In the genomic region with DNA sequence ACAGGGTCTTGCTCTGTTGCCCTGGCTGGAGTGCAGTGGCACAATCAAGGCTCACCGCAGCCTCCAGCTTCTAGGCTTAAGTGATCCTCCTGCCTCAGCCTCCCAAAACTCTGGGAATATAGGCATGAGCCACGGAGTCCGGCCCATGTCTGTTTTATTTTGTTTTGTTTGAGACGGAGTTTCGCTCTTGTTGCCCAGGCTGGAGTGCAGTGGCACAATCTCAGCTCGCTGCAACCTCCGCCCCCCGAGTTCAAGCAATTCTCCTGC, we compare ENCODE assay signal across 7 cellular contexts. TPM values are rescaled to one million over a fixed set of nuclear protein-coding genes. Genes with fewer than 3 reads are reported as not detected.
A peak's percentile ranks its signal among the peaks of the same experiment; 100 is the strongest.
DNase-seq lines count a peak whose midpoint lies in the region; ATAC-seq and TF ChIP-seq lines count a peak whose summit lies in the region.
"Not testable (repeated sequence)": the region's sequence is repeated elsewhere in the genome, so short reads cannot be mapped to it uniquely, and the experiment has no call there.

No MANE protein-coding gene starts in this region.

- ATAC-seq in GM23338; naive B cell (ENCODE audit: low read depth in 2 of 2): not testable (repeated sequence)

- peaks cover 11% of the 10 kb centered on the region; the same call in 1 of the 2 replicates for H3K79me2 ChIP-seq in GM23338 (replicated peaks; ENCODE audit: insufficient read depth)
- peaks cover 20% of the 10 kb centered on the region for H3K79me2 ChIP-seq in hepatocyte
- peaks cover 11% of the 10 kb centered on the region for H3K79me2 ChIP-seq in smooth muscle cell (ENCODE audit: low read depth)

- H3K4me3 ChIP-seq in GM23338 (peak overlapping the region; percentile 88), hepatocyte (peak overlapping the region; percentile 56), smooth muscle cell (peak overlapping the region; percentile 76)

- not testable (repeated sequence) for H3K36me3 ChIP-seq in GM23338 (ENCODE audit: insufficient read depth); hepatocyte (replicated peaks; ENCODE audit: insufficient read depth, low read depth); smooth muscle cell (ENCODE audit: low read depth)

- H3K27me3 Mint-ChIP-seq in GM23338 (ENCODE audit: insufficient read depth, low read depth, poor library complexity), result peaks cover 15% of the 10 kb centered on the region
- not testable (repeated sequence) for H3K27me3 Mint-ChIP-seq in activated naive CD4-positive, alpha-beta T cell treated with anti-CD3 and anti-CD28 coated beads for 36 hours (ENCODE audit: low read depth); dendritic cell treated with granulocyte-macrophage colony-stimulating factor and Interleukin-4, amounts not matched to agents 40 ng/mL and 50 ng/mL, for 4 days; naive B cell

- H3K27ac Mint-ChIP-seq in GM23338, result not testable (repeated sequence)
- peak overlapping the region; percentile 95 for H3K27ac Mint-ChIP-seq in activated naive CD4-positive, alpha-beta T cell treated with anti-CD3 and anti-CD28 coated beads for 36 hours
- H3K27ac Mint-ChIP-seq in dendritic cell treated with granulocyte-macrophage colony-stimulating factor and Interleukin-4, amounts not matched to agents 40 ng/mL and 50 ng/mL, for 4 days, result peak overlapping the region; percentile 97
- H3K27ac Mint-ChIP-seq in naive B cell, result peak overlapping the region in 5 of 6 donors; percentile 59 to 94 (median 89)

- peaks cover 20% of the 10 kb centered on the region; the same call in 1 of the 2 replicates for H3F3A ChIP-seq in GM23338 (replicated peaks; ENCODE audit: low read depth)
- not testable (repeated sequence) for H3F3A ChIP-seq in smooth muscle cell (ENCODE audit: low read depth)

- TF ChIP-seq CTCF in GM23338 (conservative IDR thresholded peaks at IDR 0.05; ENCODE audit: low read depth in 2 of 2); RWPE1 (conservative IDR thresholded peaks at IDR 0.05; ENCODE audit: low read depth); hepatocyte (IDR thresholded peaks at IDR 0.05; ENCODE audit: poor library complexity); smooth muscle cell (IDR thresholded peaks at IDR 0.05; ENCODE audit: borderline replicate concordance, insufficient read depth, poor library complexity, severe bottlenecking): not testable (repeated sequence)

- H3K9me3 ChIP-seq in hepatocyte (ENCODE audit: low read depth); smooth muscle cell (replicated peaks; ENCODE audit: low read depth): not testable (repeated sequence)

- CTCF ChIA-PET in RWPE1 (lab: Yijun Ruan, JAX), result interaction anchor here (0.6 to 2.6 kb wide), 25 partner anchors 11 to 300 kb away, joined by 3 to 14 read pairs (median 3); partner anchors contain the start of genes ATG2A, BATF2, CAPN1 and EHD1
- CTCF ChIA-PET in activated naive CD4-positive, alpha-beta T cell treated with anti-CD3 and anti-CD28 coated beads for 36 hours (lab: Charles Lee), result interaction anchor here (0.6 to 3.8 kb wide), 14 partner anchors 12 to 247 kb away, joined by 3 to 22 read pairs (median 5); partner anchors contain the start of genes POLA2, SAC3D1, SNX15 and TM7SF2

- H3K9ac ChIP-seq in smooth muscle cell (ENCODE audit: low read depth), result peak overlapping the region; percentile 84

- H4K20me1 ChIP-seq in GM23338 (replicated peaks; ENCODE audit: insufficient read depth); hepatocyte (ENCODE audit: insufficient read depth, poor library complexity, severe bottlenecking); smooth muscle cell (ENCODE audit: low read depth): not testable (repeated sequence)

- peak overlapping the region; percentile 99 for H3K4me2 ChIP-seq in GM23338
- peak overlapping the region; percentile 91 for H3K4me2 ChIP-seq in hepatocyte
- H3K4me2 ChIP-seq in smooth muscle cell, result peak overlapping the region; percentile 91

- H2AFZ ChIP-seq in GM23338 (peak overlapping the region; percentile 93), hepatocyte (peak overlapping the region; percentile 91), smooth muscle cell (ENCODE audit: low read depth) (peak overlapping the region; percentile 98)

- peak overlapping the region; percentile 86 for H3K4me3 Mint-ChIP-seq in GM23338
- H3K4me3 Mint-ChIP-seq in activated naive CD4-positive, alpha-beta T cell treated with anti-CD3 and anti-CD28 coated beads for 36 hours, result peak overlapping the region; percentile 90
- H3K4me3 Mint-ChIP-seq in dendritic cell treated with granulocyte-macrophage colony-stimulating factor and Interleukin-4, amounts not matched to agents 40 ng/mL and 50 ng/mL, for 4 days, result peak overlapping the region; percentile 89
- H3K4me3 Mint-ChIP-seq in naive B cell, result peak overlapping the region; percentile 84 to 94 (median 89)

- intact Hi-C loops in activated naive CD4-positive, alpha-beta T cell treated with anti-CD3 and anti-CD28 coated beads for 36 hours (cut with micrococcal nuclease), result loop anchor here (1.0 to 5.0 kb wide), 6 partner anchors 26 to 247 kb away; partner anchors contain the start of genes ATG2A, POLA2, SAC3D1 and SF1
- intact Hi-C loops in dendritic cell treated with granulocyte-macrophage colony-stimulating factor and Interleukin-4, amounts not matched to agents 40 ng/mL and 50 ng/mL, for 4 days (cut with micrococcal nuclease), result loop anchor here (1.0 to 5.0 kb wide), 5 partner anchors 12 to 168 kb away; partner anchors contain the start of genes CDCA5, SNX15, VPS51 and ZFPL1

- not testable (repeated sequence) for H3K27me3 ChIP-seq in GM23338 (ENCODE audit: insufficient read depth); hepatocyte; smooth muscle cell (ENCODE audit: low read depth)

- WGBS in hepatocyte (ENCODE audit: low lambda C conversion rate, missing lambda C conversion rate), result 92% methylated on average over 8 of the region's 8 CpGs
- WGBS in smooth muscle cell (ENCODE audit: low lambda C conversion rate), result 95% methylated on average over 8 of the region's 8 CpGs

- POLR2A ChIA-PET in RWPE1 (lab: Yijun Ruan, JAX; ENCODE audit: low non-redundant PET), result not testable (repeated sequence)

- H3K27ac ChIP-seq in GM23338 (ENCODE audit: low read depth); smooth muscle cell (ENCODE audit: low read depth): not testable (repeated sequence)
- H3K27ac ChIP-seq in RWPE1 (peak overlapping the region; percentile 98), hepatocyte (peak overlapping the region; percentile 98)

- H3K4me1 Mint-ChIP-seq in GM23338 (peaks cover 13% of the 10 kb centered on the region; the same call in 2 of the 3 replicates), naive B cell (peaks cover 29 to 46% (median 41%) of the 10 kb centered on the region in 3 donors)
- H3K4me1 Mint-ChIP-seq in activated naive CD4-positive, alpha-beta T cell treated with anti-CD3 and anti-CD28 coated beads for 36 hours (ENCODE audit: low read depth), result peaks cover 27% of the 10 kb centered on the region
- peaks cover 35% of the 10 kb centered on the region for H3K4me1 Mint-ChIP-seq in dendritic cell treated with granulocyte-macrophage colony-stimulating factor and Interleukin-4, amounts not matched to agents 40 ng/mL and 50 ng/mL, for 4 days (ENCODE audit: low read depth)

- not testable (repeated sequence) for DNase-seq in GM23338 (ENCODE audit: low spot score); RWPE1 (ENCODE audit: low spot score); activated naive CD4-positive, alpha-beta T cell treated with anti-CD3 and anti-CD28 coated beads for 36 hours; hepatocyte (ENCODE audit: low spot score); naive B cell; smooth muscle cell (lab: John Stamatoyannopoulos, UW; ENCODE audit: unreplicated experiment)

- H3K36me3 Mint-ChIP-seq in GM23338 (ENCODE audit: low read depth), result peaks cover 30% of the 10 kb centered on the region
- not testable (repeated sequence) for H3K36me3 Mint-ChIP-seq in activated naive CD4-positive, alpha-beta T cell treated with anti-CD3 and anti-CD28 coated beads for 36 hours (ENCODE audit: low read depth); naive B cell
- peaks cover 43% of the 10 kb centered on the region for H3K36me3 Mint-ChIP-seq in dendritic cell treated with granulocyte-macrophage colony-stimulating factor and Interleukin-4, amounts not matched to agents 40 ng/mL and 50 ng/mL, for 4 days (ENCODE audit: low read depth)

- not testable (repeated sequence) for H3K9me3 Mint-ChIP-seq in GM23338; activated naive CD4-positive, alpha-beta T cell treated with anti-CD3 and anti-CD28 coated beads for 36 hours; dendritic cell treated with granulocyte-macrophage colony-stimulating factor and Interleukin-4, amounts not matched to agents 40 ng/mL and 50 ng/mL, for 4 days; naive B cell

- H3K9me2 ChIP-seq in GM23338 (ENCODE audit: insufficient read depth); hepatocyte (replicated peaks; ENCODE audit: insufficient read depth): not testable (repeated sequence)

- H3K4me1 ChIP-seq in GM23338 (ENCODE audit: insufficient read depth); hepatocyte (ENCODE audit: insufficient read depth); smooth muscle cell (ENCODE audit: low read depth): not testable (repeated sequence)

RNA-seq across cellular contexts. Expression of gene ARL2, which starts 0.9 kb away (rescaled TPM):
- total RNA-seq in GM23338 (2014; rRNA removed; shearing (Covaris generic)), result 170 and 193 TPM in 2 replicates
- polyA plus RNA-seq in GM23338 (2016; fragmentation: Nextera tagmentation; extraction: Ambion mirVana) (216 and 236 TPM in 2 replicates), hepatocyte (126 and 127 TPM in 2 replicates), naive B cell (ENCODE audit: low read depth in 6 of 6) (10 to 100 TPM; 45.9 to 74.0 (median 64.2) TPM), smooth muscle cell (116 and 122 TPM in 2 replicates)
- 100 to 1,000 TPM; 134 to 135 TPM for total RNA-seq in activated naive CD4-positive, alpha-beta T cell treated with anti-CD3 and anti-CD28 coated beads for 36 hours
- total RNA-seq in hepatocyte (68.2 and 69.1 TPM in 2 replicates), smooth muscle cell (61.0 and 83.3 TPM in 2 replicates)

RNA-seq across cellular contexts. Expression of gene SNX15, which starts 12.3 kb away (rescaled TPM):
- 15.6 and 21.4 TPM in 2 replicates for total RNA-seq in GM23338 (2014; rRNA removed; shearing (Covaris generic))
- 13.0 and 13.6 TPM in 2 replicates for polyA plus RNA-seq in GM23338 (2016; fragmentation: Nextera tagmentation; extraction: Ambion mirVana)
- total RNA-seq in activated naive CD4-positive, alpha-beta T cell treated with anti-CD3 and anti-CD28 coated beads for 36 hours, result 1 to 10 TPM; 8.9 to 9.4 TPM
- total RNA-seq in hepatocyte, result 9.9 and 12.9 TPM in 2 replicates
- 22.0 and 27.3 TPM in 2 replicates for polyA plus RNA-seq in hepatocyte
- polyA plus RNA-seq in naive B cell (ENCODE audit: low read depth in 6 of 6), result 10 to 100 TPM; 11.7 to 18.3 (median 14.9) TPM
- 9.4 and 14.8 TPM in 2 replicates for total RNA-seq in smooth muscle cell
- polyA plus RNA-seq in smooth muscle cell, result 24.7 and 25.1 TPM in 2 replicates

RNA-seq across cellular contexts. Expression of gene BATF2, which starts 18.1 kb away (rescaled TPM):
- 0.58 and 1.6 TPM in 2 replicates for total RNA-seq in GM23338 (2014; rRNA removed; shearing (Covaris generic))
- polyA plus RNA-seq in GM23338 (2016; fragmentation: Nextera tagmentation; extraction: Ambion mirVana) (0.53 and 1.2 TPM in 2 replicates), hepatocyte (2.6 TPM in 1 of 2 replicates, not detected in the other), naive B cell (ENCODE audit: low read depth in 6 of 6) (1 to 10 TPM in 3 of 6 donors, under 1 TPM in 2, not detected in 1; 0.13 to 2.9 (median 1.6) TPM), smooth muscle cell (0.41 TPM in 1 of 2 replicates, not detected in the other)
- total RNA-seq in activated naive CD4-positive, alpha-beta T cell treated with anti-CD3 and anti-CD28 coated beads for 36 hours, result not detected
- total RNA-seq in hepatocyte (0.68 and 1.9 TPM in 2 replicates), smooth muscle cell (not detected in 2 replicates)

RNA-seq across cellular contexts. Expression of gene SAC3D1, which starts 26.1 kb away (rescaled TPM):
- total RNA-seq in GM23338 (2014; rRNA removed; shearing (Covaris generic)), result 30.3 and 31.1 TPM in 2 replicates
- polyA plus RNA-seq in GM23338 (2016; fragmentation: Nextera tagmentation; extraction: Ambion mirVana) (21.6 and 21.8 TPM in 2 replicates), hepatocyte (18.5 and 23.8 TPM in 2 replicates), naive B cell (ENCODE audit: low read depth in 6 of 6) (1 to 10 TPM; 4.7 to 9.6 (median 6.4) TPM), smooth muscle cell (26.2 and 33.3 TPM in 2 replicates)
- total RNA-seq in activated naive CD4-positive, alpha-beta T cell treated with anti-CD3 and anti-CD28 coated beads for 36 hours, result 10 to 100 TPM; 19.2 to 20.3 TPM
- total RNA-seq in hepatocyte (10.8 and 12.2 TPM in 2 replicates), smooth muscle cell (7.4 and 7.6 TPM in 2 replicates)

RNA-seq across cellular contexts. Expression of gene MAJIN, which starts 43.0 kb away (rescaled TPM):
- not detected in 2 replicates for total RNA-seq in GM23338 (2014; rRNA removed; shearing (Covaris generic))
- not detected in 2 replicates for polyA plus RNA-seq in GM23338 (2016; fragmentation: Nextera tagmentation; extraction: Ambion mirVana)
- total RNA-seq in activated naive CD4-positive, alpha-beta T cell treated with anti-CD3 and anti-CD28 coated beads for 36 hours, result under 1 TPM; 0.29 to 0.37 TPM
- not detected in 2 replicates for total RNA-seq in hepatocyte
- not detected in 2 replicates for polyA plus RNA-seq in hepatocyte
- 1 to 10 TPM in 2 of 6 donors, under 1 TPM in 2, not detected in 2; 0.48 to 1.7 (median 1.1) TPM for polyA plus RNA-seq in naive B cell (ENCODE audit: low read depth in 6 of 6)
- total RNA-seq in smooth muscle cell, result not detected in 2 replicates
- polyA plus RNA-seq in smooth muscle cell, result not detected in 2 replicates
